Comparison of ENCODE assay signal across 8 cellular contexts in genomic region chr16:1420540-1421205, GRCh38. TPM values are rescaled to one million over a fixed set of nuclear protein-coding genes. Genes with fewer than 3 reads are reported as not detected.
A peak's percentile ranks its signal among the peaks of the same experiment; 100 is the strongest.
DNase-seq lines count a peak whose midpoint lies in the region; ATAC-seq and TF ChIP-seq lines count a peak whose summit lies in the region.

UQCC4 (minus strand) TSS chr16:1420747; CDS start chr16:1420723, 24 bp downstream.

- H3K4me1 Mint-ChIP-seq in activated B cell treated with CpG ODN at 0.5 μM for 24 hours (peaks cover 25% of the 10 kb centered on the region), immature natural killer cell (peaks cover 25 to 30% of the 10 kb centered on the region in 2 donors)

- H3K4me3 ChIP-seq in AG04450 (ENCODE audit: low read depth, low read length) (peak within 1 kb of the TSS; percentile 100), spleen (peak within 1 kb of the TSS; percentile 85 to 99 (median 94))

- H3K27ac Mint-ChIP-seq in activated B cell treated with CpG ODN at 0.5 μM for 24 hours (peak within 1 kb of the TSS; percentile 98), immature natural killer cell (peak within 1 kb of the TSS; percentile 96 to 99 (median 98))

- no peaks in the 10 kb centered on the region for H3K9me3 Mint-ChIP-seq in activated B cell treated with CpG ODN at 0.5 μM for 24 hours
- H3K9me3 Mint-ChIP-seq in immature natural killer cell = no peaks in the 10 kb centered on the region

- WGBS in spleen, 5 donors = 0 to 1% (median 0%) methylated on average over 24 to 71 of the region's 71 CpGs

- peak within 1 kb of the TSS; percentile 70 for H3K27ac ChIP-seq in AG04450 (ENCODE audit: low read depth, low read length)
- peak within 1 kb of the TSS; percentile 83 for H3K27ac ChIP-seq in caudate nucleus (ENCODE audit: low read depth, low read length)
- H3K27ac ChIP-seq in spleen = peak within 1 kb of the TSS; percentile 96 to 98 (median 96)

- DNase-seq in AG04450 (ENCODE audit: low read depth, low spot score) (peak; percentile 96), NCI-H226 (peak; percentile 100), activated B cell treated with CpG ODN at 0.5 μM for 24 hours (peak; percentile 99), caudate nucleus (lab: John Stamatoyannopoulos, UW) (peak; percentile 90 to 100 (median 98)), immature natural killer cell (peak; percentile 97 to 98 (median 98)), spleen (peak; percentile 99)

- H3K27me3 Mint-ChIP-seq in activated B cell treated with CpG ODN at 0.5 μM for 24 hours = no peaks in the 10 kb centered on the region
- peaks cover 9% of the 10 kb centered on the region in 3 donors for H3K27me3 Mint-ChIP-seq in immature natural killer cell (ENCODE audit: low read depth in 3 of 3)

- peak in 2 of 3 donors; percentile 41 to 73 for TF ChIP-seq POLR2A in spleen (IDR thresholded peaks at IDR 0.05)

- intact Hi-C loops in activated B cell treated with CpG ODN at 0.5 μM for 24 hours (cut with micrococcal nuclease) = loop anchor here (1.0 to 5.0 kb wide), 8 partner anchors 12 to 362 kb away; partner anchors contain the start of genes CLCN7, GNPTG, MAPK8IP3 and NUBP2
- intact Hi-C loops in spleen (cut with DNase I; ENCODE audit: low total_unique reads) = loop anchor here (10.0 kb wide), 1 partner anchor 194 kb away; the partner anchor contains the start of genes CRAMP1 and IFT140

- POLR2A ChIA-PET in AG04450 (lab: Yijun Ruan, JAX) = interaction anchor here (0.6 to 1.1 kb wide), 9 partner anchors 13 to 1729 kb away, joined by 3 to 6 read pairs (median 4); no protein-coding TSS in a partner anchor
- POLR2A ChIA-PET in activated B cell treated with CpG ODN at 0.5 μM for 24 hours (lab: Charles Lee) = interaction anchor here (0.6 to 3.2 kb wide), 46 partner anchors 8 to 1285 kb away, joined by 3 to 39 read pairs (median 7); partner anchors contain the start of genes CCDC154, CHTF18, CRAMP1 and EME2

- peak; percentile 94 for ATAC-seq in GM18909 (IDR thresholded peaks at IDR 0.05; ENCODE audit: poor library complexity, unreplicated experiment)
- ATAC-seq in HG03175 (IDR thresholded peaks at IDR 0.05; ENCODE audit: unreplicated experiment) = peak; percentile 95
- ATAC-seq in activated B cell treated with CpG ODN at 0.5 μM for 24 hours (ENCODE audit: low read depth) = peak; percentile 86

- no peaks in the 10 kb centered on the region for H3K27me3 ChIP-seq in AG04450 (ENCODE audit: control insufficient read depth, insufficient read depth, low read length)
- no peaks in the 10 kb centered on the region for H3K27me3 ChIP-seq in spleen (replicated peaks in 1 of 7)

- H3K36me3 Mint-ChIP-seq in activated B cell treated with CpG ODN at 0.5 μM for 24 hours (ENCODE audit: low read depth) (peaks cover 8% of the 10 kb centered on the region), immature natural killer cell (no peaks in the 10 kb centered on the region)

- TF ChIP-seq CTCF in AG04450 (IDR thresholded peaks at IDR 0.05; ENCODE audit: low read depth, low read length) (no peak), activated B cell treated with CpG ODN at 0.5 μM for 24 hours (IDR thresholded peaks at IDR 0.05) (no peak), spleen (IDR thresholded peaks at IDR 0.05 in 8 of 11, conservative IDR thresholded peaks at IDR 0.05 in 3 of 11) (peak in 1 of 11 experiments; percentile 13)

- CTCF ChIA-PET in AG04450 (lab: Charles Lee) (no interaction called here), activated B cell treated with CpG ODN at 0.5 μM for 24 hours (lab: Charles Lee) (interaction anchor here (0.8 kb wide), 1 partner anchor 42 kb away, joined by 3 read pairs; no protein-coding TSS in a partner anchor)

- H3K9me3 ChIP-seq in AG04450 (ENCODE audit: control insufficient read depth, insufficient read depth, low read length) = peaks cover 10% of the 10 kb centered on the region
- no peaks in the 10 kb centered on the region for H3K9me3 ChIP-seq in spleen

- peaks cover 15 to 46% (median 37%) of the 10 kb centered on the region in 6 donors for H3K4me1 ChIP-seq in spleen

- H3K36me3 ChIP-seq in spleen = peaks cover 0 to 12% (median 3%) of the 10 kb centered on the region in 6 donors

- H3K4me3 Mint-ChIP-seq in activated B cell treated with CpG ODN at 0.5 μM for 24 hours = peak within 1 kb of the TSS; percentile 85
- peak within 1 kb of the TSS; percentile 89 to 97 (median 95) for H3K4me3 Mint-ChIP-seq in immature natural killer cell

RNA-seq across cellular contexts. Expression of gene UQCC4, which starts in this region (rescaled TPM):
- polyA plus RNA-seq in AG04450 (2011; rRNA removed) (14.2 and 15.2 TPM in 2 replicates), immature natural killer cell (10 to 100 TPM; 59.3 to 79.9 (median 64.7) TPM), spleen (10 to 100 TPM; 20.9 to 33.9 (median 23.4) TPM)
- 5.3 and 6.1 TPM in 2 replicates for polyA minus RNA-seq in AG04450 (2011; rRNA and poly(A)+ RNA removed)
- total RNA-seq in activated B cell treated with CpG ODN at 0.5 μM for 24 hours (15.4 and 18.2 TPM in 2 replicates), spleen (10 to 100 TPM in 6 of 7 donors, 1 to 10 TPM in 1; 7.9 to 13.5 (median 10.7) TPM)

Comparison
In these comparisons a context has a peak if more than half of its experiments do, and no peak if none do; other contexts are left out.
1. Peak in every context shown above with its lines: DNase-seq, ATAC-seq, H3K4me3 ChIP-seq and H3K27ac ChIP-seq.